12 cellular contexts compared by ENCODE assay signal in the genomic region with DNA sequence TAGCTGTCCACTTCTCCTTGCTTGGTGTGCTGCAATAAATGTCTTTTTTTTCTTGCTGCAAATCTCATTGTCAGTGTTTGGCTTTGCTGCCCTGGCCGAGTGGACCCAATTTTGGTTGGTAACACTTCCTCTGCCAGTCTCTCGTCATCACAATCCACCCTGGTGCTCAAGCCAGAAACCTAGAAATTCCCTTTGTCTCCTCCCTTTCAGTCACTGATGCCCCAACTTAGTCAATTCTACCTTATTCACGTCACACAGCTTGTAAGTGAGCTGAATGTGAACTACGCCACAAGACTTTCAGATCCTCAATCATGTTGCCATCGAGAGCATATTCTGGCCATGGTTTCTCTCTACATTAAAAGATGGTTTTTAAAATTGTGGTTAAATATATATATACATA. TPM values are rescaled to one million over a fixed set of nuclear protein-coding genes. Genes with fewer than 3 reads are reported as not detected.
DNase-seq lines count a peak whose midpoint lies in the region; ATAC-seq and TF ChIP-seq lines count a peak whose summit lies in the region.
"Had no signal": no experiment of that assay in that cellular context is flagged by ENCODE, and none has a peak within 500 bp of the region (broad histone marks: within the 10 kb centered on the region; RNA-seq: fewer than 3 reads in every experiment).

No MANE protein-coding gene starts in this region.

- TF ChIP-seq CTCF in GM12865 (IDR thresholded peaks at IDR 0.05; ENCODE audit: insufficient read depth, low read depth, low read length, missing control alignments) (no peak), lower leg skin (IDR thresholded peaks at IDR 0.05) (no peak)

- intact Hi-C loops in lower leg skin (cut with DNase I; ENCODE audit: low total_unique reads), result no loop called here

- 80 to 88% methylated on average over 5 of the region's 5 CpGs for WGBS in lower leg skin, 2 donors

- TF ChIP-seq POLR2A in lower leg skin (IDR thresholded peaks at IDR 0.05), result no peak

- DNase-seq in GM12865 (ENCODE audit: low read depth), result peak; percentile 81
- no peak for DNase-seq in stimulated activated CD4-positive, alpha-beta T cell treated with anti-CD3 and anti-CD28 coated beads, Interleukin-2, amount 100 ng/mL, for 24 hours
- no peak for DNase-seq in activated CD8-positive, alpha-beta memory T cell treated with anti-CD3 and anti-CD28 coated beads, Interleukin-2, amount 50 U/mL, for 48 hours
- DNase-seq in lower leg skin (ENCODE audit: low spot score in 2 of 2), result no peak
- DNase-seq in NCI-H2107 (lab: John Stamatoyannopoulos, UW), result no peak
- DNase-seq: activated CD4-positive, alpha-beta T cell treated with anti-CD3 and anti-CD28 coated beads for 36 hours; kidney glomerular epithelial cell; NCI-H69 had no signal

- ATAC-seq in GM19351 (IDR thresholded peaks at IDR 0.05; ENCODE audit: unreplicated experiment) (peak; percentile 94), HG02623 (IDR thresholded peaks at IDR 0.05; ENCODE audit: unreplicated experiment) (peak; percentile 88), HG03342 (IDR thresholded peaks at IDR 0.05; ENCODE audit: unreplicated experiment) (peak; percentile 85)
- ATAC-seq: activated CD4-positive, alpha-beta T cell treated with anti-CD3 and anti-CD28 coated beads for 36 hours had no signal

- H3K4me3 ChIP-seq in GM12865 (ENCODE audit: low read depth, low read length), result no peak overlapping the region
- H3K4me3 ChIP-seq in lower leg skin (ENCODE audit: low read depth, poor library complexity, severe bottlenecking), result no peak overlapping the region

RNA-seq across cellular contexts. Expression of gene FRA10AC1, which starts 13.0 kb away (rescaled TPM):
- total RNA-seq in lower leg skin, result 10 to 100 TPM in 2 of 4 donors, 1 to 10 TPM in 2; 6.8 to 25.0 (median 11.5) TPM

RNA-seq across cellular contexts. Expression of gene LGI1, which starts 42.4 kb away (rescaled TPM):
- total RNA-seq in lower leg skin, result 1 to 10 TPM in 1 of 4 donors, not detected in 3; 2.8 TPM
- total RNA-seq: activated CD4-positive, alpha-beta T cell treated with anti-CD3 and anti-CD28 coated beads for 36 hours; M059J had no signal
